Comparison of ENCODE assay signal across 31 cellular contexts in the genomic region with DNA sequence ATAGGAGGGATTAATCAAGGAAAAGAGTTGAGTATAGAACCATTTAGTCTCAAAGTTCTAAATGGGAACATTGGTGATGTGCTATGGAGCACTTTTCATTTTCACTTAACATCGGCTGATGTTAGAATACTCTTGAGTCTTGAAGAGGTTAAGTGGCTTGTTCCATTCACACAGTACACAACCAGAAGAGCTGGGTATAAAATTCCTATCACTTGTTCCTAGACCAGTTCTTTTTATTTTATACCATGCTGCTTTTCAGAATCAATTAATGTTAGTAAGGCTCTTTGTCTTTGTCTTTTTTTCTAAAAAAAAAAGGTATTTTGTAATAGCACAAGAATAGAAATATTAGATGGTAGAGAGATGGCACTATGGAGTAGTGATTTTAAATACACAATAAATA. TPM values are rescaled to one million over a fixed set of nuclear protein-coding genes. Genes with fewer than 3 reads are reported as not detected.
"Had no signal": no experiment of that assay in that cellular context is flagged by ENCODE, and none has a peak within 500 bp of the region (broad histone marks: within the 10 kb centered on the region; RNA-seq: fewer than 3 reads in every experiment).

No MANE protein-coding gene starts in this region.

- H3K36me3 ChIP-seq: colonic mucosa, esophagus squamous epithelium, gastrocnemius medialis, heart right ventricle, left lung, lower lobe of right lung had no signal

- H3K4me3 ChIP-seq: colonic mucosa, esophagus squamous epithelium, gastrocnemius medialis, heart right ventricle, left lung, lower lobe of right lung, mucosa of descending colon had no signal

- H3K27ac ChIP-seq: colonic mucosa, epithelial cell of prostate, esophagus squamous epithelium, gastrocnemius medialis, heart right ventricle, left lung, lower lobe of right lung had no signal

- H3K9me3 ChIP-seq: colonic mucosa, esophagus squamous epithelium, gastrocnemius medialis, lower lobe of right lung, mucosa of descending colon had no signal

- H3K4me1 ChIP-seq: colonic mucosa, gastrocnemius medialis, heart right ventricle, left lung, lower lobe of right lung had no signal

- DNase-seq: colonic mucosa; cortex of kidney; effector CD8-positive, alpha-beta T cell; effector memory CD8-positive, alpha-beta T cell; endodermal cell; erythroblast; esophagus squamous epithelium; foreskin melanocyte; gastrocnemius medialis; glutamatergic neuron; head of caudate nucleus; heart right ventricle; hippocampal formation; left cardiac atrium; left lung; left ventricle myocardium superior; lower lobe of right lung; mesenchymal stem cell; mucosa of descending colon had no signal

- FAIRE-seq: endometrium, islet of Langerhans, keratinocyte had no signal

- H3K27me3 ChIP-seq: colonic mucosa had no signal

- ATAC-seq: effector memory CD8-positive, alpha-beta T cell; esophagus mucosa; gastrocnemius medialis; heart right ventricle; left cardiac atrium; left lung; left ventricle myocardium superior; lower lobe of right lung; mucosa of descending colon had no signal

RNA-seq across cellular contexts. Expression of gene KRTAP1-1, which starts 1.7 kb away (rescaled TPM):
- total RNA-seq: colonic mucosa, dermis microvascular lymphatic vessel endothelial cell, endodermal cell, esophagus mucosa, esophagus squamous epithelium, gastrocnemius medialis, glomerular endothelial cell, heart right ventricle, kidney epithelial cell, left cardiac atrium, left lung, left ventricle myocardium superior, lower lobe of right lung, lung microvascular endothelial cell, mesenteric fat pad, mesothelial cell of epicardium, mucosa of descending colon had no signal
- polyA plus RNA-seq: heart right ventricle, keratinocyte had no signal

RNA-seq across cellular contexts. Expression of gene KRTAP2-1, which starts 4.2 kb away (rescaled TPM):
- total RNA-seq: colonic mucosa, dermis microvascular lymphatic vessel endothelial cell, endodermal cell, esophagus mucosa, esophagus squamous epithelium, gastrocnemius medialis, glomerular endothelial cell, heart right ventricle, kidney epithelial cell, left cardiac atrium, left lung, left ventricle myocardium superior, lower lobe of right lung, lung microvascular endothelial cell, mesenteric fat pad, mesothelial cell of epicardium, mucosa of descending colon, myocyte had no signal
- polyA plus RNA-seq: heart right ventricle, keratinocyte had no signal

RNA-seq across cellular contexts. Expression of gene KRTAP1-3, which starts 8.3 kb away (rescaled TPM):
- total RNA-seq: colonic mucosa, dermis microvascular lymphatic vessel endothelial cell, endodermal cell, esophagus mucosa, esophagus squamous epithelium, gastrocnemius medialis, glomerular endothelial cell, heart right ventricle, kidney epithelial cell, left cardiac atrium, left lung, left ventricle myocardium superior, lower lobe of right lung, lung microvascular endothelial cell, mesenteric fat pad, mesothelial cell of epicardium, mucosa of descending colon, myocyte had no signal
- polyA plus RNA-seq: heart right ventricle, keratinocyte had no signal

RNA-seq across cellular contexts. Expression of gene KRTAP2-2, which starts 12.1 kb away (rescaled TPM):
- total RNA-seq: colonic mucosa, dermis microvascular lymphatic vessel endothelial cell, endodermal cell, esophagus mucosa, esophagus squamous epithelium, gastrocnemius medialis, glomerular endothelial cell, heart right ventricle, kidney epithelial cell, left cardiac atrium, left lung, left ventricle myocardium superior, lower lobe of right lung, lung microvascular endothelial cell, mesenteric fat pad, mesothelial cell of epicardium, mucosa of descending colon, myocyte had no signal
- polyA plus RNA-seq: heart right ventricle, keratinocyte had no signal

RNA-seq across cellular contexts. Expression of gene KRTAP1-4, which starts 13.0 kb away (rescaled TPM):
- total RNA-seq: colonic mucosa, dermis microvascular lymphatic vessel endothelial cell, endodermal cell, esophagus mucosa, esophagus squamous epithelium, gastrocnemius medialis, glomerular endothelial cell, heart right ventricle, kidney epithelial cell, left cardiac atrium, left lung, left ventricle myocardium superior, lower lobe of right lung, lung microvascular endothelial cell, mesenteric fat pad, mesothelial cell of epicardium, mucosa of descending colon, myocyte had no signal
- polyA plus RNA-seq: heart right ventricle, keratinocyte had no signal
